In genomic region chr3:191307341-191307740, GRCh38 we compare ENCODE assay signal across 24 cellular contexts. TPM values are rescaled to one million over a fixed set of nuclear protein-coding genes. Genes with fewer than 3 reads are reported as not detected.
"Had no signal": no experiment of that assay in that cellular context is flagged by ENCODE, and none has a peak within 500 bp of the region (broad histone marks: within the 10 kb centered on the region; RNA-seq: fewer than 3 reads in every experiment).

No MANE protein-coding gene starts in this region.

- H3K9me3 ChIP-seq: esophagus muscularis mucosa, gastrocnemius medialis, heart right ventricle, left ventricle myocardium inferior, lower lobe of right lung, mucosa of descending colon had no signal

- H3K4me1 ChIP-seq: gastrocnemius medialis, heart right ventricle, left ventricle myocardium inferior, lower lobe of right lung had no signal

- H3K27me3 ChIP-seq: dorsolateral prefrontal cortex, esophagus muscularis mucosa, gastrocnemius medialis, heart right ventricle had no signal

- DNase-seq: dermis blood vessel endothelial cell; dorsolateral prefrontal cortex; effector CD4-positive, alpha-beta T cell; effector memory CD4-positive, alpha-beta T cell; foreskin fibroblast; foreskin melanocyte; gastrocnemius medialis; glutamatergic neuron; head of caudate nucleus; heart right ventricle; hippocampal formation; left cardiac atrium; left ventricle myocardium inferior; lower lobe of right lung; mesenchymal stem cell; midbrain; mucosa of descending colon had no signal

- H3K36me3 ChIP-seq: esophagus muscularis mucosa, gastrocnemius medialis, heart right ventricle, left ventricle myocardium inferior, lower lobe of right lung had no signal

- H3K4me3 ChIP-seq: coronary artery, dorsolateral prefrontal cortex, esophagus muscularis mucosa, gastrocnemius medialis, heart right ventricle, left ventricle myocardium inferior, lower lobe of right lung, mucosa of descending colon had no signal

- FAIRE-seq: colon, endothelial cell of umbilical vein, islet of Langerhans, keratinocyte had no signal

- ATAC-seq: gastrocnemius medialis, heart right ventricle, left cardiac atrium, lower lobe of right lung, mucosa of descending colon had no signal

- H3K27ac ChIP-seq: coronary artery, dorsolateral prefrontal cortex, esophagus muscularis mucosa, gastrocnemius medialis, heart right ventricle, left ventricle myocardium inferior, lower lobe of right lung had no signal

RNA-seq across cellular contexts. Expression of gene UTS2B, which starts 23.0 kb away (rescaled TPM):
- total RNA-seq: gastrocnemius medialis, lower leg skin had no signal
- polyA plus RNA-seq: keratinocyte had no signal
